In genomic region chr7:130269318-130269694, GRCh38 we compare ENCODE assay signal across 19 cellular contexts. TPM values are rescaled to one million over a fixed set of nuclear protein-coding genes. Genes with fewer than 3 reads are reported as not detected.
DNase-seq lines count a peak whose midpoint lies in the region; ATAC-seq, FAIRE-seq and TF ChIP-seq lines count a peak whose summit lies in the region.
"Had no signal": no experiment of that assay in that cellular context is flagged by ENCODE, and none has a peak within 500 bp of the region (broad histone marks: within the 10 kb centered on the region; RNA-seq: fewer than 3 reads in every experiment).

No MANE protein-coding gene starts in this region.

- no peaks in the 10 kb centered on the region for H3K79me2 ChIP-seq in K562 (ENCODE audit: control insufficient read depth, insufficient read depth, low read length)
- peaks cover 5% of the 10 kb centered on the region for H3K79me2 ChIP-seq in hepatocyte

- intact Hi-C loops in IMR-90 (cut with micrococcal nuclease) (no loop called here), K562 (cut with micrococcal nuclease) (no loop called here), pancreas (cut with DNase I) (no loop called here)

- TF ChIP-seq EP300 in K562 (IDR thresholded peaks at IDR 0.05; ENCODE audit: low read length) = no peak

- no peak overlapping the region for H2BK120ac ChIP-seq in IMR-90 (ENCODE audit: low read depth, low read length)

- no peaks in the 10 kb centered on the region for H3K79me1 ChIP-seq in IMR-90 (ENCODE audit: low read depth in 1 of 2, low read length in 2 of 2)

- dilution Hi-C loops in IMR-90 (cut with HindIII; ENCODE audit: low sequenced_read_pairs, unreplicated experiment) = no loop called here

- WGBS in IMR-90 (ENCODE audit: extremely low coverage in 2 of 2, insufficient read length in 1 of 2), 2 experiments = no CpG with 5 or more reads among the region's 1 CpG
- WGBS in K562 (ENCODE audit: insufficient coverage, low coverage, missing lambda C conversion rate) = 0% methylated on average over 1 of the region's 1 CpG
- WGBS in hepatocyte (ENCODE audit: low lambda C conversion rate, missing lambda C conversion rate) = 94% methylated on average over 1 of the region's 1 CpG
- 27 to 34% methylated on average over 1 of the region's 1 CpG for WGBS in pancreas, 2 donors

- H3K27me3 ChIP-seq in IMR-90 (ENCODE audit: control insufficient read depth, insufficient read depth, low read length) (peaks cover 4% of the 10 kb centered on the region; the same call in 1 of the 2 replicates), K562 (ENCODE audit: control insufficient read depth in 2 of 2, insufficient read depth in 2 of 2, low read length in 2 of 2) (peaks cover 14% of the 10 kb centered on the region in 2 experiments; a peak in 3 of 5 replicates), hepatocyte (no peaks in the 10 kb centered on the region), pancreas (no peaks in the 10 kb centered on the region)

- no peaks in the 10 kb centered on the region for H3K9me2 ChIP-seq in hepatocyte (replicated peaks; ENCODE audit: insufficient read depth)

- H4K8ac ChIP-seq in IMR-90 (ENCODE audit: low read depth in 2 of 2, low read length in 2 of 2) = no peak overlapping the region

- no peak overlapping the region for H3K56ac ChIP-seq in IMR-90 (ENCODE audit: extremely low read depth, insufficient read depth, low read length)

- H2AFZ ChIP-seq in IMR-90 (replicated peaks; ENCODE audit: low read length, poor library complexity) = peak overlapping the region; percentile 25
- H2AFZ ChIP-seq in K562 (ENCODE audit: low read depth, low read length) = 0 out of 2 replicates have a peak overlapping the region, but pooled peaks have one; percentile 4
- no peak overlapping the region for H2AFZ ChIP-seq in hepatocyte
- H2AFZ ChIP-seq: GM23248 had no signal

- H3K23ac ChIP-seq in IMR-90 (ENCODE audit: low read depth, low read length) = no peak overlapping the region

- no peak overlapping the region for H4K91ac ChIP-seq in IMR-90 (ENCODE audit: insufficient read depth, low read depth, low read length)

- in situ Hi-C loops in IMR-90 (cut with MboI; ENCODE audit: low sequenced_read_pairs) (no loop called here), K562 (cut with MboI) (no loop called here)

- H2BK15ac ChIP-seq in IMR-90 (ENCODE audit: low read depth, low read length) = no peak overlapping the region

- CTCF ChIA-PET in IMR-90 (lab: Yijun Ruan, JAX) = no interaction called here
- CTCF ChIA-PET in K562 (lab: Yijun Ruan, JAX; ENCODE audit: low intra/inter-chr PET ratio) = no interaction called here

- H3K4me2 ChIP-seq in IMR-90 (ENCODE audit: low read depth, low read length) (no peak overlapping the region), K562 (ENCODE audit: insufficient read depth, low read length) (no peak overlapping the region), hepatocyte (peak overlapping the region; percentile 67)

- no peak overlapping the region for H2AK5ac ChIP-seq in IMR-90 (ENCODE audit: low read depth, low read length)

- H3K27ac ChIP-seq in IMR-90 (ENCODE audit: insufficient read depth, low read length) (no peak overlapping the region), K562 (ENCODE audit: extremely low read depth, low read depth, low read length) (no peak overlapping the region), hepatocyte (no peak overlapping the region), pancreas (peak overlapping the region; percentile 85 to 91 (median 90))
- H3K27ac ChIP-seq: C4-2B, GM23248 had no signal

- H2AK9ac ChIP-seq in IMR-90 (replicated peaks; ENCODE audit: low read depth, low read length, poor library complexity) = no peak overlapping the region

- no TSS peak for BruUV-seq in IMR-90 (replicated peaks; lab: Mats Ljungman, UMichigan)
- no TSS peak for BruUV-seq in K562 (replicated peaks; lab: Mats Ljungman, UMichigan)

- DNase-seq in IMR-90 (no peak), K562 (ENCODE audit: extremely low read depth in 1 of 4, low spot score in 3 of 4) (no peak), hepatocyte (ENCODE audit: low spot score) (no peak), pancreas (no peak), T1000 (lab: John Stamatoyannopoulos, UW) (no peak), NCI-H2029 (lab: John Stamatoyannopoulos, UW) (no peak), H4 (ENCODE audit: low spot score) (no peak)
- DNase-seq: AML-193; Caco-2; CD4-positive, alpha-beta T cell; DMS79 treated with DMSO at 0.1 percent for 48 hours; GF-D8; GM23248; H9 had no signal

- H3K9ac ChIP-seq in IMR-90 (ENCODE audit: low read depth, low read length) (no peak overlapping the region), K562 (ENCODE audit: insufficient read depth in 1 of 2, low read depth in 2 of 2, low read length in 2 of 2) (peak overlapping the region in 1 of 2 experiments; percentile 11; a peak in 1 of 4 replicates)
- H3K9ac ChIP-seq: GM23248 had no signal

- no peaks in the 10 kb centered on the region for H3K9me3 ChIP-seq in IMR-90 (ENCODE audit: control insufficient read depth, insufficient read depth, low read length)
- H3K9me3 ChIP-seq in K562 (replicated peaks; ENCODE audit: control insufficient read depth, insufficient read depth, low read depth, low read length) = no peaks in the 10 kb centered on the region
- H3K9me3 ChIP-seq in hepatocyte (ENCODE audit: low read depth) = no peaks in the 10 kb centered on the region
- no peaks in the 10 kb centered on the region for H3K9me3 ChIP-seq in pancreas
- H3K9me3 ChIP-seq: Caco-2 had no signal

- H3K4me3 ChIP-seq in IMR-90 (ENCODE audit: insufficient read depth, low read depth, low read length) (no peak overlapping the region), K562 (no peak overlapping the region), hepatocyte (no peak overlapping the region), pancreas (peak overlapping the region in 3 of 4 donors; percentile 32 to 55 (median 49))
- H3K4me3 ChIP-seq: GM12878, GM23248 had no signal

- POLR2A ChIA-PET in IMR-90 (lab: Charles Lee; ENCODE audit: unreplicated experiment) (no interaction called here), K562 (lab: Yijun Ruan, JAX) (interaction anchor here (0.6 kb wide), 1 partner anchor 28 kb away, joined by 3 read pairs; no protein-coding TSS in a partner anchor)

- ATAC-seq in IMR-90 (ENCODE audit: low read depth) (no peak), K562 (no peak), pancreas (no peak), GM18861 (IDR thresholded peaks at IDR 0.05; ENCODE audit: unreplicated experiment) (no peak)
- ATAC-seq: GM12878 had no signal

- H3K4me1 ChIP-seq in IMR-90 (ENCODE audit: control insufficient read depth, insufficient read depth, low read length) = peaks cover 10% of the 10 kb centered on the region
- H3K4me1 ChIP-seq in K562 (replicated peaks in 1 of 2; ENCODE audit: control insufficient read depth in 2 of 2, insufficient read depth in 2 of 2, low read length in 2 of 2) = peaks cover 8 to 9% of the 10 kb centered on the region in 2 experiments; a peak in 4 of 5 replicates
- H3K4me1 ChIP-seq in hepatocyte (ENCODE audit: insufficient read depth) = peaks cover 28% of the 10 kb centered on the region
- peaks cover 2 to 39% (median 14%) of the 10 kb centered on the region in 3 donors for H3K4me1 ChIP-seq in pancreas

- no peak for TF ChIP-seq RAD21 in IMR-90 (IDR thresholded peaks at IDR 0.05; ENCODE audit: low read length)
- no peak for TF ChIP-seq RAD21 in K562 (CRISPR knock-in tag; conservative IDR thresholded peaks at IDR 0.05 in 1 of 2, IDR thresholded peaks at IDR 0.05 in 1 of 2)

- H4K5ac ChIP-seq in IMR-90 (ENCODE audit: low read depth, low read length) = no peak overlapping the region

- no peak overlapping the region for H2BK5ac ChIP-seq in IMR-90 (ENCODE audit: low read depth, low read length, poor library complexity, severe bottlenecking)

- H3K36me3 ChIP-seq in IMR-90 (ENCODE audit: control insufficient read depth, insufficient read depth, low read length) (no peaks in the 10 kb centered on the region), K562 (ENCODE audit: control insufficient read depth, insufficient read depth, low read length) (no peaks in the 10 kb centered on the region), hepatocyte (replicated peaks; ENCODE audit: insufficient read depth, low read depth) (no peaks in the 10 kb centered on the region), pancreas (peaks cover 0 to 28% (median 16%) of the 10 kb centered on the region in 3 donors)

- no peak overlapping the region for H3K4ac ChIP-seq in IMR-90 (ENCODE audit: low read depth, low read length)

- no peak for FAIRE-seq in K562 (lab: Jason Lieb, UNC)
- FAIRE-seq in pancreas (lab: Jason Lieb, UNC) = no peak
- FAIRE-seq: A204.1, GM12878 had no signal

- no peaks in the 10 kb centered on the region for H4K20me1 ChIP-seq in IMR-90 (ENCODE audit: insufficient read depth, low read length)
- no peaks in the 10 kb centered on the region for H4K20me1 ChIP-seq in K562 (replicated peaks; ENCODE audit: control insufficient read depth, insufficient read depth, low read length)
- no peaks in the 10 kb centered on the region for H4K20me1 ChIP-seq in hepatocyte (ENCODE audit: insufficient read depth, poor library complexity, severe bottlenecking)

- TF ChIP-seq CTCF in IMR-90 (conservative IDR thresholded peaks at IDR 0.05; ENCODE audit: low read depth, low read length) = no peak
- TF ChIP-seq CTCF in K562 (IDR thresholded peaks at IDR 0.05 in 2 of 3, conservative IDR thresholded peaks at IDR 0.05 in 1 of 3; ENCODE audit: insufficient read depth in 2 of 3, low read depth in 1 of 3, low read length in 3 of 3) = no peak
- TF ChIP-seq CTCF in hepatocyte (IDR thresholded peaks at IDR 0.05; ENCODE audit: poor library complexity) = no peak
- TF ChIP-seq CTCF in pancreas (IDR thresholded peaks at IDR 0.05) = no peak

- H3K18ac ChIP-seq in IMR-90 (ENCODE audit: low read depth, low read length) = no peak overlapping the region

- no peak overlapping the region for H2BK20ac ChIP-seq in IMR-90 (ENCODE audit: low read depth, low read length)

- H3K14ac ChIP-seq in IMR-90 (replicated peaks; ENCODE audit: low read depth, low read length) = no peak overlapping the region

- TF ChIP-seq POLR2A in IMR-90 (IDR thresholded peaks at IDR 0.05; ENCODE audit: low read depth, low read length) (no peak), K562 (conservative IDR thresholded peaks at IDR 0.05) (no peak)

- H3K9me1 ChIP-seq in IMR-90 (ENCODE audit: insufficient read depth, low read length) (no peaks in the 10 kb centered on the region; the same call in 1 of the 2 replicates), K562 (ENCODE audit: control insufficient read depth, insufficient read depth, low read length) (no peaks in the 10 kb centered on the region)

RNA-seq across cellular contexts. Expression of gene CPA2, which starts 2.6 kb away (rescaled TPM):
- total RNA-seq in IMR-90 (2012; rRNA removed) (not detected in 2 replicates), K562 (2014; rRNA removed) (0.24 TPM in 1 of 2 replicates, not detected in the other), K562 (2014; rRNA removed; fragmentation: Illumina TruSeq; extraction: Trizol) (not detected in 2 replicates), K562 (2015; rRNA removed; fragmentation: Illumina TruSeq; extraction: Trizol) (not detected in 2 replicates), K562 (2021) (0.84 and 1.2 TPM in 2 replicates), hepatocyte (198 and 298 TPM in 2 replicates), pancreas (over 10,000 TPM in 1 of 6 donors, 1,000 to 10,000 TPM in 5; 5,238 to 12,479 (median 6,515) TPM)
- polyA plus RNA-seq in IMR-90 (2012; rRNA removed) (0.05 TPM in 1 of 2 replicates, not detected in the other), K562 (2011; rRNA removed) (0.11 TPM in 1 of 2 replicates, not detected in the other), K562 (2014; fragmentation: Illumina TruSeq; extraction: Trizol) (0.09 TPM in 1 of 2 replicates, not detected in the other), K562 (2014; fragmentation: Nextera tagmentation; extraction: Ambion mirVana) (under 1 TPM in 1 of 2 experiments, not detected in 1; 0.04 TPM), K562 (2014; rRNA removed) (0.05 and 0.20 TPM in 2 replicates), hepatocyte (284 and 303 TPM in 2 replicates), pancreas (1,000 to 10,000 TPM; 4,251 to 4,591 TPM)
- polyA plus RNA-seq in IMR-90 (2012; cell fraction: cytosol; rRNA removed) = 0.14 TPM in 1 of 2 replicates, not detected in the other
- not detected in 2 replicates for polyA plus RNA-seq in IMR-90 (2012; cell fraction: nucleus; rRNA removed; ENCODE audit: low replicate concordance)
- 0.28 and 0.65 TPM in 2 replicates for total RNA-seq in K562 (2011; cell fraction: chromatin; rRNA removed; ENCODE audit: low replicate concordance)
- total RNA-seq in K562 (2011; cell fraction: nucleolus; rRNA removed) = not detected in 2 replicates
- 0.46 TPM in 1 of 2 replicates, not detected in the other for total RNA-seq in K562 (2011; cell fraction: nucleoplasm; rRNA removed)
- not detected in 2 replicates for polyA plus RNA-seq in K562 (2011; cell fraction: cytosol; rRNA removed)
- 0.15 and 0.37 TPM in 2 replicates for polyA plus RNA-seq in K562 (2011; cell fraction: nucleus; rRNA removed)
- polyA plus RNA-seq in K562 (2012) = 0.18 TPM in 1 of 2 replicates, not detected in the other
- not detected in 2 replicates for polyA minus RNA-seq in K562 (2011; rRNA and poly(A)+ RNA removed)
- not detected in 2 replicates for polyA minus RNA-seq in K562 (2011; cell fraction: cytosol; rRNA and poly(A)+ RNA removed)
- polyA minus RNA-seq in K562 (2011; cell fraction: nucleus; rRNA and poly(A)+ RNA removed) = not detected in 2 replicates
- not detected in 2 replicates for total RNA-seq in H4 (2014; rRNA removed; shearing (Covaris generic))
- total RNA-seq: CD4-positive, alpha-beta T cell; GM23248; H9 had no signal
- polyA plus RNA-seq: BJ, GM23248 had no signal

RNA-seq across cellular contexts. Expression of gene CPA4, which starts 23.7 kb away (rescaled TPM):
- total RNA-seq in IMR-90 (2012; rRNA removed) (365 and 382 TPM in 2 replicates), K562 (2014; rRNA removed) (not detected in 2 replicates), K562 (2014; rRNA removed; fragmentation: Illumina TruSeq; extraction: Trizol) (not detected in 2 replicates), K562 (2015; rRNA removed; fragmentation: Illumina TruSeq; extraction: Trizol) (not detected in 2 replicates), K562 (2021) (not detected in 2 replicates), hepatocyte (1.1 and 2.1 TPM in 2 replicates), pancreas (10 to 100 TPM in 1 of 6 donors, 1 to 10 TPM in 5; 4.5 to 12.4 (median 5.9) TPM)
- polyA plus RNA-seq in IMR-90 (2012; rRNA removed) (287 and 316 TPM in 2 replicates), K562 (2011; rRNA removed) (0.05 TPM in 1 of 2 replicates, not detected in the other), K562 (2014; fragmentation: Illumina TruSeq; extraction: Trizol) (not detected in 2 replicates), K562 (2014; fragmentation: Nextera tagmentation; extraction: Ambion mirVana) (not detected), K562 (2014; rRNA removed) (not detected in 2 replicates), hepatocyte (1.9 and 3.3 TPM in 2 replicates), pancreas (1 to 10 TPM; 6.9 to 8.4 TPM)
- polyA plus RNA-seq in IMR-90 (2012; cell fraction: cytosol; rRNA removed) = 231 and 233 TPM in 2 replicates
- 693 and 899 TPM in 2 replicates for polyA plus RNA-seq in IMR-90 (2012; cell fraction: nucleus; rRNA removed; ENCODE audit: low replicate concordance)
- 0.79 TPM in 1 of 2 replicates, not detected in the other for total RNA-seq in K562 (2011; cell fraction: chromatin; rRNA removed; ENCODE audit: low replicate concordance)
- 0.13 TPM in 1 of 2 replicates, not detected in the other for total RNA-seq in K562 (2011; cell fraction: nucleolus; rRNA removed)
- not detected in 2 replicates for total RNA-seq in K562 (2011; cell fraction: nucleoplasm; rRNA removed)
- polyA plus RNA-seq in K562 (2011; cell fraction: cytosol; rRNA removed) = 0.04 and 0.06 TPM in 2 replicates
- polyA plus RNA-seq in K562 (2011; cell fraction: nucleus; rRNA removed) = 0.04 and 0.50 TPM in 2 replicates
- polyA plus RNA-seq in K562 (2012) = 0.04 and 0.08 TPM in 2 replicates
- not detected in 2 replicates for polyA minus RNA-seq in K562 (2011; rRNA and poly(A)+ RNA removed)
- polyA minus RNA-seq in K562 (2011; cell fraction: cytosol; rRNA and poly(A)+ RNA removed) = not detected in 2 replicates
- polyA minus RNA-seq in K562 (2011; cell fraction: nucleus; rRNA and poly(A)+ RNA removed) = not detected in 2 replicates
- 6.8 and 22.7 TPM in 2 replicates for total RNA-seq in H4 (2014; rRNA removed; shearing (Covaris generic))
- total RNA-seq: CD4-positive, alpha-beta T cell; H9 had no signal

Comparison
In these comparisons a context has a peak if more than half of its experiments do, and no peak if none do; other contexts are left out.
1. H3K27ac ChIP-seq: peak in pancreas (4 of 4); none in IMR-90 (single experiment), K562 (single experiment) and hepatocyte (single experiment).
2. H3K4me3 ChIP-seq: peak in pancreas (3 of 4); none in IMR-90 (single experiment), K562 (single experiment) and hepatocyte (single experiment).
3. RNA of gene CPA2, which starts 2.6 kb away (total RNA-seq): 5,238 to 12,479 TPM in pancreas and 198 to 298 TPM in hepatocyte; 0.24 to 1.2 TPM in K562, not detected in IMR-90 and not detected in H4; every median in the first group is over 10 times any median in the second.
4. RNA of gene CPA4, which starts 23.7 kb away (total RNA-seq): 365 to 382 TPM in IMR-90; 6.8 to 22.7 TPM in H4, 4.5 to 12.4 TPM in pancreas, 1.1 to 2.1 TPM in hepatocyte and 0.13 to 0.79 TPM in K562; every median in the first group is over 10 times any median in the second.